ENCODE assay signal across 1 cellular context in genomic region chr2:227390468-227391256, GRCh38.
TF ChIP-seq lines count a peak whose summit lies in the region.

No MANE protein-coding gene starts in this region.

TF ChIP-seq in HepG2, 621 proteins besides CTCF, POLR2A, EP300 and RAD21:
- no peak for TF ChIP-seq ZNF275 (CRISPR knock-in tag; IDR thresholded peaks at IDR 0.05; ENCODE audit: borderline replicate concordance)
- TF ChIP-seq ZMAT5 (CRISPR knock-in tag; IDR thresholded peaks at IDR 0.05; ENCODE audit: borderline replicate concordance, low read depth): no peak
- no peak for TF ChIP-seq FOXO4 (CRISPR knock-in tag; conservative IDR thresholded peaks at IDR 0.05)
- TF ChIP-seq ZNF496 (CRISPR knock-in tag; IDR thresholded peaks at IDR 0.05; ENCODE audit: insufficient replicate concordance): no peak
